8 cellular contexts compared by ENCODE assay signal in the genomic region with DNA sequence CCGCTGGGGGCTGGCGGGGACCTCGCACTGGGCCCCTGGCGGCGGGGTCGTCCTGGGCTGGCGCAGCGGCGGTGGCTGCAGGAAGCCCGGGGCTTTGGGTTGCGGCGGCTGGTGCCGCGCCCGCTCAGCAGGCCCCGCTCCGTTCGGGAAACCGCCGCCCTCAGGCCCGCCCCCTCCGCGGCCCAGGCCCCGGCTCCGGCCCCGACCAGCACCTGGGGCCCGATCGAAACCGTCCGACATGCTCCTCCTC. TPM values are rescaled to one million over a fixed set of nuclear protein-coding genes. Genes with fewer than 3 reads are reported as not detected.
DNase-seq lines count a peak whose midpoint lies in the region; ATAC-seq and TF ChIP-seq lines count a peak whose summit lies in the region.
"Not testable (repeated sequence)": the region's sequence is repeated elsewhere in the genome, so short reads cannot be mapped to it uniquely, and the experiment has no call there.

No MANE protein-coding gene starts in this region.

- TF ChIP-seq CTCF in WERI-Rb-1 (IDR thresholded peaks at IDR 0.05; ENCODE audit: low read depth, low read length); chondrocyte (IDR thresholded peaks at IDR 0.05); omental fat pad (IDR thresholded peaks at IDR 0.05); type B pancreatic cell (conservative IDR thresholded peaks at IDR 0.05): not testable (repeated sequence)

- not testable (repeated sequence) for H3K36me3 Mint-ChIP-seq in chondrocyte (ENCODE audit: low read depth); type B pancreatic cell

- peak overlapping the region; percentile 96 for H3K27ac ChIP-seq in WERI-Rb-1

- H3K27ac Mint-ChIP-seq in chondrocyte (ENCODE audit: unreplicated experiment) = peak overlapping the region; percentile 88
- H3K27ac Mint-ChIP-seq in type B pancreatic cell = not testable (repeated sequence)

- H3K9me3 ChIP-seq in WERI-Rb-1 (ENCODE audit: severe bottlenecking) = not testable (repeated sequence)

- H3K4me3 Mint-ChIP-seq in chondrocyte (ENCODE audit: unreplicated experiment) (peak overlapping the region; percentile 85), type B pancreatic cell (peak overlapping the region; percentile 94)

- peaks cover 23% of the 10 kb centered on the region for H3K4me1 Mint-ChIP-seq in chondrocyte (ENCODE audit: low read depth)
- H3K4me1 Mint-ChIP-seq in type B pancreatic cell (ENCODE audit: unreplicated experiment) = not testable (repeated sequence)

- H3K4me3 ChIP-seq in H7 (ENCODE audit: insufficient read depth, low read depth, low read length) = peak overlapping the region; percentile 81
- H3K4me3 ChIP-seq in WERI-Rb-1 (ENCODE audit: low read depth, low read length) = peak overlapping the region; percentile 98
- H3K4me3 ChIP-seq in iPS-11a (ENCODE audit: low read depth, low read length) = peak overlapping the region; percentile 92

- not testable (repeated sequence) for H3K9me3 Mint-ChIP-seq in chondrocyte (ENCODE audit: low read depth); type B pancreatic cell

- ATAC-seq in GM18498 (IDR thresholded peaks at IDR 0.05; ENCODE audit: unreplicated experiment) (peak; percentile 94), HG03457 (IDR thresholded peaks at IDR 0.05; ENCODE audit: unreplicated experiment) (peak; percentile 87), omental fat pad (ENCODE audit: low FRiP score) (peak; percentile 93)

- H3K27me3 Mint-ChIP-seq in chondrocyte (ENCODE audit: low read depth); type B pancreatic cell: not testable (repeated sequence)

- DNase-seq in H7; WERI-Rb-1; chondrocyte (ENCODE audit: low spot score); omental fat pad (ENCODE audit: low spot score); type B pancreatic cell (ENCODE audit: extremely low spot score, unreplicated experiment): not testable (repeated sequence)

- H3K36me3 ChIP-seq in H7 (replicated peaks; ENCODE audit: control insufficient read depth, insufficient read depth, low read length) = not testable (repeated sequence)
- H3K36me3 ChIP-seq in WERI-Rb-1 = peaks cover 43% of the 10 kb centered on the region

- not testable (repeated sequence) for H3K27me3 ChIP-seq in H7 (ENCODE audit: control insufficient read depth, insufficient read depth, low read length); WERI-Rb-1 (ENCODE audit: insufficient read depth, low read depth, severe bottlenecking)

RNA-seq across cellular contexts. Expression of a gene that starts 0.3 kb away (rescaled TPM):
- 117 TPM in 2 replicates for total RNA-seq in H7 (2014; rRNA removed; shearing (Covaris generic))
- total RNA-seq in chondrocyte (82.3 to 105 TPM (median 104 TPM) in 3 replicates), omental fat pad (10 to 100 TPM; 75.2 to 99.5 (median 79.3) TPM), type B pancreatic cell (ENCODE audit: low replicate concordance) (79.9 and 95.5 TPM in 2 replicates)

RNA-seq across cellular contexts. Expression of a gene that starts 41.6 kb away (rescaled TPM):
- 20.1 and 24.8 TPM in 2 replicates for total RNA-seq in H7 (2014; rRNA removed; shearing (Covaris generic))
- total RNA-seq in chondrocyte (1.8 to 2.4 TPM (median 1.9 TPM) in 3 replicates), omental fat pad (1 to 10 TPM in 3 of 4 donors, under 1 TPM in 1; 0.56 to 2.3 (median 1.7) TPM), type B pancreatic cell (ENCODE audit: low replicate concordance) (2.0 and 8.3 TPM in 2 replicates)

RNA-seq across cellular contexts. Expression of a gene that starts 46.4 kb away (rescaled TPM):
- 28.8 and 49.1 TPM in 2 replicates for total RNA-seq in H7 (2014; rRNA removed; shearing (Covaris generic))
- total RNA-seq in chondrocyte (106 to 120 TPM (median 114 TPM) in 3 replicates), omental fat pad (10 to 100 TPM; 47.0 to 68.5 (median 60.8) TPM), type B pancreatic cell (ENCODE audit: low replicate concordance) (61.1 and 80.4 TPM in 2 replicates)
